In genomic region chr5:54867310-54867944, GRCh38 we compare ENCODE assay signal across 8 cellular contexts.
DNase-seq lines count a peak whose midpoint lies in the region; ATAC-seq, FAIRE-seq and TF ChIP-seq lines count a peak whose summit lies in the region.

No MANE protein-coding gene starts in this region.

- H3K36me3 ChIP-seq in astrocyte (ENCODE audit: insufficient read depth, low read length): no peaks in the 10 kb centered on the region
- no peaks in the 10 kb centered on the region for H3K36me3 ChIP-seq in stomach

- intact Hi-C loops in stomach (cut with DNase I; ENCODE audit: low total_unique reads): no loop called here

- H3K27ac Mint-ChIP-seq in astrocyte (ENCODE audit: unreplicated experiment): no peak overlapping the region

- no peaks in the 10 kb centered on the region for H3K79me2 ChIP-seq in astrocyte (ENCODE audit: insufficient read depth, low read length)

- H3K4me1 ChIP-seq in astrocyte (ENCODE audit: insufficient read depth, low read length) (peaks cover 6% of the 10 kb centered on the region), stomach (peaks cover 0 to 21% (median 8%) of the 10 kb centered on the region in 4 donors)

- DNase-seq in A172 (ENCODE audit: low spot score): peak; percentile 35
- peak; percentile 78 for DNase-seq in G401 (ENCODE audit: low spot score)
- DNase-seq in NCI-H2171 treated with DMSO at 0.1 percent for 48 hours (lab: John Stamatoyannopoulos, UW): peak; percentile 77
- peak; percentile 46 for DNase-seq in astrocyte (ENCODE audit: low read depth)
- DNase-seq in iPS-NIHi11 (ENCODE audit: low spot score): peak; percentile 32
- no peak for DNase-seq in stomach
- DNase-seq in stimulated activated CD4-positive, alpha-beta T cell treated with anti-CD3 and anti-CD28 coated beads, Interleukin-1b, Interleukin-23, amount 100 ng/mL, for 48 hours: no peak

- H3K4me1 Mint-ChIP-seq in astrocyte (ENCODE audit: low read depth, unreplicated experiment): peaks cover 3% of the 10 kb centered on the region

- H3K9me3 ChIP-seq in astrocyte (ENCODE audit: insufficient read depth, low read depth, low read length): no peaks in the 10 kb centered on the region
- no peaks in the 10 kb centered on the region for H3K9me3 ChIP-seq in stomach

- H3K27me3 ChIP-seq in astrocyte (ENCODE audit: insufficient read depth, low read length) (peaks cover 6% of the 10 kb centered on the region), stomach (no peaks in the 10 kb centered on the region)

- peak overlapping the region; percentile 69 for H3K4me2 ChIP-seq in astrocyte (ENCODE audit: low read length)

- ATAC-seq in GM18505 (IDR thresholded peaks at IDR 0.05; ENCODE audit: unreplicated experiment): no peak

- peak; percentile 29 for FAIRE-seq in astrocyte (lab: Jason Lieb, UNC)

- TF ChIP-seq CTCF in astrocyte (IDR thresholded peaks at IDR 0.05; ENCODE audit: insufficient read depth, low read depth, low read length) (peak; percentile 51), stomach (IDR thresholded peaks at IDR 0.05) (peak in 5 of 7 experiments; percentile 25 to 71 (median 57))

- in situ Hi-C loops in G401 (cut with HindIII; ENCODE audit: low sequenced_read_pairs): no loop called here

- no peak overlapping the region for H3K9ac ChIP-seq in astrocyte (ENCODE audit: low read length)

- H3K27me3 Mint-ChIP-seq in astrocyte (ENCODE audit: low read depth, unreplicated experiment): peaks cover 17% of the 10 kb centered on the region

- peak overlapping the region; percentile 61 for H2AFZ ChIP-seq in astrocyte (ENCODE audit: low read depth, low read length)

- TF ChIP-seq POLR2A in stomach (IDR thresholded peaks at IDR 0.05) (no peak), GM18505 (IDR thresholded peaks at IDR 0.05; ENCODE audit: borderline replicate concordance, extremely low read depth, insufficient read depth, insufficient read length) (no peak)

- TF ChIP-seq EP300 in stomach (IDR thresholded peaks at IDR 0.05): no peak

- no peaks in the 10 kb centered on the region for H4K20me1 ChIP-seq in astrocyte (ENCODE audit: insufficient read depth, low read length)

- no peaks in the 10 kb centered on the region for H3K9me3 Mint-ChIP-seq in astrocyte (ENCODE audit: unreplicated experiment)

- H3K4me3 Mint-ChIP-seq in astrocyte (ENCODE audit: unreplicated experiment): no peak overlapping the region

- H3K4me3 ChIP-seq in astrocyte (ENCODE audit: insufficient read depth, low read depth, low read length) (no peak overlapping the region), stomach (no peak overlapping the region)

- no peaks in the 10 kb centered on the region for H3K36me3 Mint-ChIP-seq in astrocyte (ENCODE audit: low read depth, unreplicated experiment)

- WGBS in stomach, 5 donors: 22 to 27% (median 24%) methylated on average over 7 of the region's 7 CpGs

- H3K27ac ChIP-seq in astrocyte (ENCODE audit: low read depth, low read length) (no peak overlapping the region), stomach (no peak overlapping the region)

Comparison
In these comparisons a context has a peak if more than half of its experiments do, and no peak if none do; other contexts are left out.
1. DNase-seq: peak in A172 (single experiment), G401 (single experiment), NCI-H2171 treated with DMSO at 0.1 percent for 48 hours (single experiment), astrocyte (single experiment) and iPS-NIHi11 (single experiment); none in stomach (single experiment) and stimulated activated CD4-positive, alpha-beta T cell treated with anti-CD3 and anti-CD28 coated beads, Interleukin-1b, Interleukin-23, amount 100 ng/mL, for 48 hours (single experiment).